ENCODE assay signal across 16 cellular contexts in genomic region chr2:183614797-183615429, GRCh38.
DNase-seq lines count a peak whose midpoint lies in the region; ATAC-seq and TF ChIP-seq lines count a peak whose summit lies in the region.
"Had no signal": no experiment of that assay in that cellular context is flagged by ENCODE, and none has a peak within 500 bp of the region (broad histone marks: within the 10 kb centered on the region; RNA-seq: fewer than 3 reads in every experiment).

No MANE protein-coding gene starts in this region.

- intact Hi-C loops in body of pancreas (cut with DNase I) (no loop called here), left ventricle myocardium superior (cut with micrococcal nuclease) (no loop called here)

- no peaks in the 10 kb centered on the region for H3K27me3 ChIP-seq in body of pancreas
- H3K27me3 ChIP-seq in skeletal muscle tissue (ENCODE audit: control insufficient read depth in 3 of 3, insufficient read depth in 3 of 3, low read length in 3 of 3), result no peaks in the 10 kb centered on the region
- H3K27me3 ChIP-seq: SJSA1 had no signal

- no peak for TF ChIP-seq POLR2A in body of pancreas (IDR thresholded peaks at IDR 0.05)

- no peak for TF ChIP-seq CTCF in body of pancreas (IDR thresholded peaks at IDR 0.05)

- peak overlapping the region; percentile 25 to 40 (median 32) for H3K9ac ChIP-seq in skeletal muscle tissue (ENCODE audit: low read depth in 1 of 3, low read length in 3 of 3)

- no peak overlapping the region for H3K27ac ChIP-seq in body of pancreas
- H3K27ac ChIP-seq in skeletal muscle tissue (ENCODE audit: low read depth, low read length), result peak overlapping the region; percentile 76
- H3K27ac ChIP-seq: SJSA1, thoracic aorta, VCaP had no signal

- H3K36me3 ChIP-seq in body of pancreas (replicated peaks in 1 of 2; ENCODE audit: insufficient read depth in 1 of 2, low read depth in 2 of 2) (no peaks in the 10 kb centered on the region), skeletal muscle tissue (ENCODE audit: control insufficient read depth in 3 of 3, insufficient read depth in 3 of 3, low read length in 3 of 3) (no peaks in the 10 kb centered on the region)
- H3K36me3 ChIP-seq: SJSA1, thoracic aorta had no signal

- 28 to 33% methylated on average over 5 of the region's 5 CpGs for WGBS in body of pancreas, 2 donors

- H3K4me3 ChIP-seq in body of pancreas, result no peak overlapping the region
- H3K4me3 ChIP-seq in skeletal muscle tissue (ENCODE audit: low read length in 3 of 3), result peak overlapping the region in 1 of 3 donors; percentile 2
- H3K4me3 ChIP-seq: GM23338, SJSA1, smooth muscle cell, thoracic aorta had no signal

- H3K4me1 ChIP-seq in body of pancreas (peaks cover 7% of the 10 kb centered on the region), skeletal muscle tissue (ENCODE audit: control insufficient read depth in 3 of 3, insufficient read depth in 3 of 3, low read length in 3 of 3) (peaks cover 2 to 6% (median 2%) of the 10 kb centered on the region in 3 donors)
- H3K4me1 ChIP-seq: SJSA1 had no signal

- peak; percentile 21 for ATAC-seq in body of pancreas
- peak; percentile 98 for ATAC-seq in left ventricle myocardium superior
- no peak for ATAC-seq in HG02884 (IDR thresholded peaks at IDR 0.05; ENCODE audit: unreplicated experiment)
- ATAC-seq: GM23338 had no signal

- H3K9me3 ChIP-seq in body of pancreas (peaks cover 0 to 6% (median 0%) of the 10 kb centered on the region in 3 donors), skeletal muscle tissue (ENCODE audit: control insufficient read depth in 3 of 3, low read length in 3 of 3) (no peaks in the 10 kb centered on the region)
- H3K9me3 ChIP-seq: SJSA1, thoracic aorta had no signal

- peak; percentile 12 for DNase-seq in NCI-H2227 (lab: John Stamatoyannopoulos, UW; ENCODE audit: unreplicated experiment)
- DNase-seq in body of pancreas, result peak in 1 of 4 donors; percentile 41
- DNase-seq in left ventricle myocardium superior, result peak; percentile 51
- no peak for DNase-seq in HuH-7.5 (ENCODE audit: low spot score)
- no peak for DNase-seq in DMS79 (lab: John Stamatoyannopoulos, UW)
- DNase-seq: CD4-positive, alpha-beta memory T cell; cortex of kidney; islet precursor cell; NCI-H774 had no signal

Comparison
In these comparisons a context has a peak if more than half of its experiments do, and no peak if none do; other contexts are left out.
1. DNase-seq: peak in NCI-H2227 (single experiment) and left ventricle myocardium superior (single experiment); none in HuH-7.5 (single experiment) and DMS79 (single experiment).